In the genomic region with DNA sequence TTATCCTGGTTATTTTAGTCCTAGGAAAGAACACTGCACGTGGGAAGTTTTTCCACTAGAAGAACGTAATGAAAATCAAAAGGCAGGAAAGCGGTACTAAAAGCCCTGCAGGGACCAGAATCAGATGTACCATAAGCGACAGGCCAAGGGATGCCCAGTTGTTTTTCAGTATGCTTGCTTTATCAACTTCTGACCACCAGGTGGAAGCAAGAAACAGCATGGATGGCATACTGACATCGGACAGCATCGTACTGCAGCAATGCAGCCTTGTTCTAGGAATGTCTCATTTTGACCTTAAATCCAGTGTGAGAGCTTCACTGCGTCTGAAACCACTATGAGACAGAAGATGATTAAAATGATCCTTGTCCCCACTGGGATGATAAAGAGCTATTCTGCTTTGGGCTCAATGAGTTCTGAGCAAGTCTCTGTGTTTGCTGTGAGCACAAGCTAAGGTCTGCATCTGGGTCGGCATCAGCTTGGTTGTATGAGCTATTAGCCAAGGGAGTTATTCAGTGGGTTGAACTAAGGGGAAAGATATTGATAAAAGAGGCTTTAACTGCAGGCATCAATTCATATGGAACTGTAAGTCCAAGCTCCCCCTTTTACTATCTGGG, we compare ENCODE assay signal across 8 cellular contexts. TPM values are rescaled to one million over a fixed set of nuclear protein-coding genes. Genes with fewer than 3 reads are reported as not detected.
DNase-seq lines count a peak whose midpoint lies in the region; ATAC-seq and TF ChIP-seq lines count a peak whose summit lies in the region.

No MANE protein-coding gene starts in this region.

- H3K4me2 ChIP-seq in KMS-11 = no peak overlapping the region

- ATAC-seq in GM19455 (IDR thresholded peaks at IDR 0.05; ENCODE audit: unreplicated experiment) (peak; percentile 80), Panc1 (peak; percentile 97), left cardiac atrium (peak; percentile 86 to 87), psoas muscle (peak; percentile 83 to 94 (median 87))

- no peaks in the 10 kb centered on the region for H3K79me2 ChIP-seq in KMS-11 (ENCODE audit: insufficient read depth, low read depth)

- intact Hi-C loops in Panc1 (cut with micrococcal nuclease; ENCODE audit: unreplicated experiment) = loop anchor here (1.0 to 10.0 kb wide), 4 partner anchors 64 to 318 kb away; partner anchors contain the start of gene FZD7
- intact Hi-C loops in left cardiac atrium (cut with DNase I) = loop anchor here (1.0 to 10.0 kb wide), 5 partner anchors 177 to 318 kb away; no protein-coding TSS in a partner anchor
- intact Hi-C loops in psoas muscle (cut with DNase I) = loop anchor here (1.0 to 5.0 kb wide), 4 partner anchors 68 to 319 kb away; no protein-coding TSS in a partner anchor

- BruUV-seq in Panc1 (replicated peaks; lab: Mats Ljungman, UMichigan) = no TSS peak

- in situ Hi-C loops in Panc1 (cut with HindIII; ENCODE audit: low pct_unique_long_range_greater_than_20kb, low sequenced_read_pairs) = no loop called here

- DNase-seq in DMS 273 treated with DMSO at 0.1 percent for 48 hours (lab: John Stamatoyannopoulos, UW) (peak; percentile 41), Panc1 (ENCODE audit: low read depth, low spot score) (peak; percentile 68), adipocyte (ENCODE audit: low read depth) (peak; percentile 91), left cardiac atrium (no peak), psoas muscle (no peak)
- DNase-seq in effector CD8-positive, alpha-beta T cell (lab: John Stamatoyannopoulos, UW) = no peak

- H3K36me3 ChIP-seq in KMS-11 (ENCODE audit: insufficient read depth) = no peaks in the 10 kb centered on the region
- no peaks in the 10 kb centered on the region for H3K36me3 ChIP-seq in Panc1 (ENCODE audit: control insufficient read depth, insufficient read depth, low read length)
- H3K36me3 ChIP-seq in adipocyte (ENCODE audit: control insufficient read depth, insufficient read depth, low read length, severe bottlenecking) = no peaks in the 10 kb centered on the region
- H3K36me3 ChIP-seq in psoas muscle (ENCODE audit: insufficient read depth in 1 of 2, low read depth in 1 of 2) = no peaks in the 10 kb centered on the region

- H2AFZ ChIP-seq in KMS-11 (ENCODE audit: low read depth) = 0 out of 2 replicates have a peak overlapping the region, but pooled peaks have one; percentile 15

- H3K9ac ChIP-seq in KMS-11 (no peak overlapping the region), adipocyte (ENCODE audit: low read length) (no peak overlapping the region)

- H3K4me3 ChIP-seq in KMS-11 (IDR thresholded peaks at IDR 0.05; ENCODE audit: insufficient read depth, low read depth, low read length) (no peak overlapping the region), Panc1 (ENCODE audit: low read depth in 2 of 2, low read length in 2 of 2) (no peak overlapping the region), adipocyte (ENCODE audit: low read length) (no peak overlapping the region), psoas muscle (no peak overlapping the region)

- POLR2A ChIA-PET in Panc1 (lab: Charles Lee) = no interaction called here

- TF ChIP-seq CTCF in KMS-11 (conservative IDR thresholded peaks at IDR 0.05; ENCODE audit: low read depth, low read length) (peak; percentile 85), Panc1 (IDR thresholded peaks at IDR 0.05) (peak; percentile 88), psoas muscle (IDR thresholded peaks at IDR 0.05) (peak; percentile 93)

- 8 to 11% (median 9%) methylated on average over 8 of the region's 8 CpGs for WGBS in psoas muscle, 3 donors

- H3K9me3 ChIP-seq in Panc1 (ENCODE audit: control insufficient read depth, insufficient read depth, low read depth, low read length) = no peaks in the 10 kb centered on the region
- H3K9me3 ChIP-seq in adipocyte (ENCODE audit: control insufficient read depth, low read length) = no peaks in the 10 kb centered on the region
- H3K9me3 ChIP-seq in psoas muscle = no peaks in the 10 kb centered on the region

- CTCF ChIA-PET in Panc1 (lab: Charles Lee) = interaction anchor here (0.6 to 2.0 kb wide), 3 partner anchors 12 to 298 kb away, joined by 3 to 7 read pairs (median 3); no protein-coding TSS in a partner anchor

- H3K27ac ChIP-seq in KMS-11 (no peak overlapping the region), Panc1 (ENCODE audit: low read length) (peak overlapping the region; percentile 63; the same call in 1 of the 2 replicates), psoas muscle (no peak overlapping the region)

- no peaks in the 10 kb centered on the region for H4K20me1 ChIP-seq in KMS-11 (ENCODE audit: insufficient read depth)

- H3K4me1 ChIP-seq in KMS-11 (ENCODE audit: low read depth, poor library complexity, severe bottlenecking) (no peaks in the 10 kb centered on the region), Panc1 (ENCODE audit: control insufficient read depth, insufficient read depth, low read length) (peaks cover 10% of the 10 kb centered on the region; the same call in 1 of the 2 replicates), adipocyte (ENCODE audit: control insufficient read depth, insufficient read depth, low read length) (no peaks in the 10 kb centered on the region), psoas muscle (peaks cover 9% of the 10 kb centered on the region)

- H3K27me3 ChIP-seq in KMS-11 (ENCODE audit: insufficient read depth, low read depth) = no peaks in the 10 kb centered on the region
- H3K27me3 ChIP-seq in Panc1 (ENCODE audit: control insufficient read depth, insufficient read depth, low read length) = no peaks in the 10 kb centered on the region
- no peaks in the 10 kb centered on the region for H3K27me3 ChIP-seq in adipocyte (replicated peaks; ENCODE audit: control insufficient read depth, insufficient read depth, low read length)
- no peaks in the 10 kb centered on the region for H3K27me3 ChIP-seq in psoas muscle (ENCODE audit: insufficient read depth in 3 of 3, low read length in 2 of 3)

RNA-seq across cellular contexts. Expression of gene CDK15, which starts 54.3 kb away (rescaled TPM):
- 4.8 TPM for total RNA-seq in Panc1 (2021; ENCODE audit: unreplicated experiment)
- 1.3 TPM for polyA plus RNA-seq in Panc1 (2012; ENCODE audit: insufficient read length)
- 1 to 10 TPM in 1 of 2 donors, under 1 TPM in 1; 0.44 to 1.0 TPM for total RNA-seq in left cardiac atrium
- total RNA-seq in psoas muscle = under 1 TPM; 0.25 to 0.92 (median 0.37) TPM
- under 1 TPM in 2 of 3 donors, not detected in 1; 0.05 to 0.29 TPM for polyA plus RNA-seq in psoas muscle

Comparison
In these comparisons a context has a peak if more than half of its experiments do, and no peak if none do; other contexts are left out.
1. DNase-seq: peak in DMS 273 treated with DMSO at 0.1 percent for 48 hours (single experiment), Panc1 (single experiment) and adipocyte (single experiment); none in left cardiac atrium (single experiment), psoas muscle (0 of 2) and effector CD8-positive, alpha-beta T cell (single experiment).
2. Peak in every context shown above with its lines, with median percentiles within 50 percentile points of each other: ATAC-seq and CTCF ChIP-seq.